ENCODE assay signal across 9 cellular contexts in the genomic region with DNA sequence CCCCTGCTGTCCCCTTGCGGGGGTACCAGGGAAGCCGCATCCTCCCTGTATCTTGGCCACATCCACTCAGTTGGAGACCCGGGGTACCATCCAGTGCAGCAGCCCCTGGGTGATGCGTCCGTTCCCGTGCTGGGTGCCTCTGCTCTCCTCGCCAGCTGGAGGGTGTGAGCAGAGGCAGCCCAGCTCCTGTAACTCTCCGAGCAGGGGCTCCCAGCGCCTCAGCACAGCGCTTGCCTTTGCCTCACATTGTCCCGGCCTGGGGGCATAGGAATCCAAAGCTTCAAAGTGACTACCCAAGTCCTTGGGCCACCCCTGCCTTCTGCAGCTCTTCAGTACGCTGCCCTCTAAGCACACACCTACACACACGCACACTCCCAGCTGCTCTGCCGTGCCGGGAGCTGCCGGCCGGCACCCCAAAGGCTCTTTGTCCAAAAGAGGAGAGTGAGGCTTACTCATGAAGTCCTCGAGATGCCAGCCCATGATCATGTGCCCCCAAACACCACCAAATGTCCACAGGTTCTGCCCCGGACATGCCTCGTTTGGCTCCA. TPM values are rescaled to one million over a fixed set of nuclear protein-coding genes. Genes with fewer than 3 reads are reported as not detected.
DNase-seq lines count a peak whose midpoint lies in the region; ATAC-seq and TF ChIP-seq lines count a peak whose summit lies in the region.
"Had no signal": no experiment of that assay in that cellular context is flagged by ENCODE, and none has a peak within 500 bp of the region (broad histone marks: within the 10 kb centered on the region; RNA-seq: fewer than 3 reads in every experiment).

No MANE protein-coding gene starts in this region.

- intact Hi-C loops in sigmoid colon (cut with DNase I), result loop anchor here (2.0 to 5.0 kb wide), 3 partner anchors 65 to 181 kb away; no protein-coding TSS in a partner anchor
- intact Hi-C loops in CD4-positive, alpha-beta T cell (cut with DNase I, micrococcal nuclease), result no loop called here

- H3K9me3 Mint-ChIP-seq in CD4-positive, alpha-beta T cell, result no peaks in the 10 kb centered on the region
- H3K9me3 Mint-ChIP-seq: central memory CD8-positive, alpha-beta T cell had no signal

- CTCF ChIA-PET in CD4-positive, alpha-beta T cell (lab: Charles Lee), result no interaction called here

- peaks cover 2% of the 10 kb centered on the region for H4K20me1 ChIP-seq in hepatocyte (ENCODE audit: insufficient read depth, poor library complexity, severe bottlenecking)

- no peaks in the 10 kb centered on the region for H3K9me2 ChIP-seq in hepatocyte (replicated peaks; ENCODE audit: insufficient read depth)

- no peaks in the 10 kb centered on the region for H3K36me3 ChIP-seq in hepatocyte (replicated peaks; ENCODE audit: insufficient read depth, low read depth)
- peaks cover 0 to 5% (median 0%) of the 10 kb centered on the region in 4 donors for H3K36me3 ChIP-seq in sigmoid colon

- H2AFZ ChIP-seq in hepatocyte, result no peak overlapping the region

- POLR2A ChIA-PET in CD4-positive, alpha-beta T cell (lab: Charles Lee), result no interaction called here

- H3K4me2 ChIP-seq in hepatocyte, result peak overlapping the region; percentile 80

- H3K27ac ChIP-seq in angular gyrus (ENCODE audit: low read depth, low read length) (peak overlapping the region; percentile 76), hepatocyte (peak overlapping the region; percentile 93), sigmoid colon (peak overlapping the region; percentile 94 to 99 (median 96))
- no peak overlapping the region for H3K27ac ChIP-seq in CD4-positive, alpha-beta T cell (ENCODE audit: low read depth, low read length)

- H3K36me3 Mint-ChIP-seq in CD4-positive, alpha-beta T cell (ENCODE audit: low read depth), result no peaks in the 10 kb centered on the region

- TF ChIP-seq EP300 in sigmoid colon (IDR thresholded peaks at IDR 0.05), result no peak

- H3K4me3 Mint-ChIP-seq in CD4-positive, alpha-beta T cell, result no peak overlapping the region
- H3K4me3 Mint-ChIP-seq: central memory CD8-positive, alpha-beta T cell had no signal

- H3K27me3 ChIP-seq in hepatocyte (no peaks in the 10 kb centered on the region), sigmoid colon (no peaks in the 10 kb centered on the region)
- peaks cover 26% of the 10 kb centered on the region for H3K27me3 ChIP-seq in CD4-positive, alpha-beta T cell (ENCODE audit: control insufficient read depth, insufficient read depth, low read length)

- H3K4me1 ChIP-seq in hepatocyte (ENCODE audit: insufficient read depth), result peaks cover 12% of the 10 kb centered on the region
- H3K4me1 ChIP-seq in sigmoid colon, result peaks cover 0 to 70% (median 60%) of the 10 kb centered on the region in 4 donors

- H3K9me3 ChIP-seq in hepatocyte (ENCODE audit: low read depth) (no peaks in the 10 kb centered on the region), sigmoid colon (no peaks in the 10 kb centered on the region)
- no peaks in the 10 kb centered on the region for H3K9me3 ChIP-seq in CD4-positive, alpha-beta T cell (ENCODE audit: control insufficient read depth, low read length)

- TF ChIP-seq POLR2A in sigmoid colon (IDR thresholded peaks at IDR 0.05), result peak in 1 of 2 donors; percentile 39

- no peak for TF ChIP-seq CTCF in hepatocyte (IDR thresholded peaks at IDR 0.05; ENCODE audit: poor library complexity)
- no peak for TF ChIP-seq CTCF in sigmoid colon (IDR thresholded peaks at IDR 0.05)
- TF ChIP-seq CTCF in CD4-positive, alpha-beta T cell (IDR thresholded peaks at IDR 0.05), result no peak

- no peak overlapping the region for H3K27ac Mint-ChIP-seq in CD4-positive, alpha-beta T cell

- peaks cover 21% of the 10 kb centered on the region for H3K79me2 ChIP-seq in hepatocyte

- H3K4me3 ChIP-seq in hepatocyte (peak overlapping the region; percentile 53), sigmoid colon (peak overlapping the region; percentile 67 to 80 (median 69))

- DNase-seq in ELF-1 (ENCODE audit: low read depth, low spot score) (peak; percentile 57), hepatocyte (ENCODE audit: low spot score) (peak; percentile 40), sigmoid colon (peak; percentile 72), RKO (ENCODE audit: low spot score) (no peak), cortex of kidney (lab: John Stamatoyannopoulos, UW) (no peak), UCSD-AML1 (lab: John Stamatoyannopoulos, UW; ENCODE audit: unreplicated experiment) (no peak)
- no peak for DNase-seq in CD4-positive, alpha-beta T cell

- peaks cover 62% of the 10 kb centered on the region for H3K27me3 Mint-ChIP-seq in CD4-positive, alpha-beta T cell

- peaks cover 5% of the 10 kb centered on the region for H3K4me1 Mint-ChIP-seq in CD4-positive, alpha-beta T cell (ENCODE audit: low read depth)

- WGBS in hepatocyte (ENCODE audit: low lambda C conversion rate, missing lambda C conversion rate), result 28% methylated on average over 20 of the region's 20 CpGs
- WGBS in sigmoid colon, 2 donors, result 51 to 82% methylated on average over 20 of the region's 20 CpGs

- ATAC-seq in CD4-positive, alpha-beta T cell (ENCODE audit: poor library complexity), result no peak

RNA-seq across cellular contexts. Expression of a gene that starts 0.7 kb away (rescaled TPM):
- total RNA-seq in hepatocyte (17.6 and 18.0 TPM in 2 replicates), sigmoid colon (100 to 1,000 TPM in 1 of 4 donors, 10 to 100 TPM in 3; 50.5 to 112 (median 78.8) TPM)
- polyA plus RNA-seq in hepatocyte (25.6 and 28.6 TPM in 2 replicates), sigmoid colon (10 to 100 TPM in 1 of 3 donors, 1 to 10 TPM in 1, under 1 TPM in 1; 0.69 to 14.7 (median 9.6) TPM)
- not detected for total RNA-seq in CD4-positive, alpha-beta T cell

Comparison
In these comparisons a context has a peak if more than half of its experiments do, and no peak if none do; other contexts are left out.
1. DNase-seq: peak in ELF-1 (single experiment), hepatocyte (single experiment) and sigmoid colon (single experiment); none in CD4-positive, alpha-beta T cell (0 of 10), RKO (single experiment), cortex of kidney (single experiment) and UCSD-AML1 (single experiment).
2. RNA of a gene that starts 0.7 kb away (total RNA-seq): 50.5 to 112 TPM in sigmoid colon and 17.6 to 18.0 TPM in hepatocyte; not detected in CD4-positive, alpha-beta T cell; every median in the first group is over 10 times any median in the second.